17 cellular contexts compared by ENCODE assay signal in genomic region chr1:107147813-107148212, GRCh38. TPM values are rescaled to one million over a fixed set of nuclear protein-coding genes. Genes with fewer than 3 reads are reported as not detected.
DNase-seq lines count a peak whose midpoint lies in the region; ATAC-seq lines count a peak whose summit lies in the region.
"Had no signal": no experiment of that assay in that cellular context is flagged by ENCODE, and none has a peak within 500 bp of the region (broad histone marks: within the 10 kb centered on the region; RNA-seq: fewer than 3 reads in every experiment).

No MANE protein-coding gene starts in this region.

- peaks cover 27% of the 10 kb centered on the region for H3K4me1 ChIP-seq in adipocyte (ENCODE audit: control insufficient read depth, insufficient read depth, low read length)

- peak overlapping the region; percentile 57 for H3K4me3 ChIP-seq in adipocyte (ENCODE audit: low read length)

- peak; percentile 37 for DNase-seq in NCI-H510A treated with DMSO at 0.1 percent for 48 hours (lab: John Stamatoyannopoulos, UW)
- no peak for DNase-seq in NCI-H510A (lab: John Stamatoyannopoulos, UW)
- DNase-seq in NCI-H446 treated with DMSO at 0.1 percent for 48 hours (lab: John Stamatoyannopoulos, UW) = peak; percentile 74
- DNase-seq in adipocyte (ENCODE audit: low read depth) = peak; percentile 42
- DNase-seq in renal cortical epithelial cell (ENCODE audit: low read depth) = peak; percentile 19
- DNase-seq in iPS-NIHi11 (ENCODE audit: low spot score) = no peak
- DNase-seq: C1 segment of cervical spinal cord, GF-D8, HCEC 1CT, KBM-7, NCI-H1417 treated with DMSO at 0.1 percent for 48 hours, NCI-H2081 treated with DMSO at 0.1 percent for 48 hours, NCI-H524 had no signal

- H3K9ac ChIP-seq in adipocyte (ENCODE audit: low read length) = no peak overlapping the region

- H3K9me3 ChIP-seq in adipocyte (ENCODE audit: control insufficient read depth, low read length) = no peaks in the 10 kb centered on the region

- no peaks in the 10 kb centered on the region for H3K36me3 ChIP-seq in adipocyte (ENCODE audit: control insufficient read depth, insufficient read depth, low read length, severe bottlenecking)

- ATAC-seq in HG02973 (IDR thresholded peaks at IDR 0.05; ENCODE audit: unreplicated experiment) (no peak), HG03175 (IDR thresholded peaks at IDR 0.05; ENCODE audit: unreplicated experiment) (no peak)

- no peaks in the 10 kb centered on the region for H3K27me3 ChIP-seq in adipocyte (replicated peaks; ENCODE audit: control insufficient read depth, insufficient read depth, low read length)

RNA-seq across cellular contexts. Expression of gene NTNG1, which starts 7.0 kb away (rescaled TPM):
- total RNA-seq in renal cortical epithelial cell = 28.8 and 32.8 TPM in 2 replicates
- total RNA-seq: A172, SK-MEL-5 had no signal

Comparison
In these comparisons a context has a peak if more than half of its experiments do, and no peak if none do; other contexts are left out.
1. DNase-seq: peak in NCI-H510A treated with DMSO at 0.1 percent for 48 hours (single experiment), NCI-H446 treated with DMSO at 0.1 percent for 48 hours (single experiment), adipocyte (single experiment) and renal cortical epithelial cell (single experiment); none in NCI-H510A (single experiment) and iPS-NIHi11 (single experiment).